In the genomic region with DNA sequence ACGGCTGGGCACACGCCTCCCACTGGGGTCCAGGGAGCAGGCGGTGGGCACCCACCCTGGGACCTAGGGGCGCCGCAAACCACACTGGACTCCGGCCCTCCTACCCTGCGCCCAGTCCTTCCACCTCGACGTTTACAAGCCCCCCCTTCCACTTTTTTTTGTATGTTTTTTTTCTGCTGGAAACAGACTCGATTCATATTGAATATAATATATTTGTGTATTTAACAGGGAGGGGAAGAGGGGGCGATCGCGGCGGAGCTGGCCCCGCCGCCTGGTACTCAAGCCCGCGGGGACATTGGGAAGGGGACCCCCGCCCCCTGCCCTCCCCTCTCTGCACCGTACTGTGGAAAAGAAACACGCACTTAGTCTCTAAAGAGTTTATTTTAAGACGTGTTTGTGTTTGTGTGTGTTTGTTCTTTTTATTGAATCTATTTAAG, we compare ENCODE assay signal across 1 cellular context.
TF ChIP-seq lines count a peak whose summit lies in the region.

No MANE protein-coding gene starts in this region.

TF ChIP-seq in A549, 52 proteins besides CTCF, POLR2A, EP300 and RAD21 (continued from another document):
- TF ChIP-seq, protein P1, sequence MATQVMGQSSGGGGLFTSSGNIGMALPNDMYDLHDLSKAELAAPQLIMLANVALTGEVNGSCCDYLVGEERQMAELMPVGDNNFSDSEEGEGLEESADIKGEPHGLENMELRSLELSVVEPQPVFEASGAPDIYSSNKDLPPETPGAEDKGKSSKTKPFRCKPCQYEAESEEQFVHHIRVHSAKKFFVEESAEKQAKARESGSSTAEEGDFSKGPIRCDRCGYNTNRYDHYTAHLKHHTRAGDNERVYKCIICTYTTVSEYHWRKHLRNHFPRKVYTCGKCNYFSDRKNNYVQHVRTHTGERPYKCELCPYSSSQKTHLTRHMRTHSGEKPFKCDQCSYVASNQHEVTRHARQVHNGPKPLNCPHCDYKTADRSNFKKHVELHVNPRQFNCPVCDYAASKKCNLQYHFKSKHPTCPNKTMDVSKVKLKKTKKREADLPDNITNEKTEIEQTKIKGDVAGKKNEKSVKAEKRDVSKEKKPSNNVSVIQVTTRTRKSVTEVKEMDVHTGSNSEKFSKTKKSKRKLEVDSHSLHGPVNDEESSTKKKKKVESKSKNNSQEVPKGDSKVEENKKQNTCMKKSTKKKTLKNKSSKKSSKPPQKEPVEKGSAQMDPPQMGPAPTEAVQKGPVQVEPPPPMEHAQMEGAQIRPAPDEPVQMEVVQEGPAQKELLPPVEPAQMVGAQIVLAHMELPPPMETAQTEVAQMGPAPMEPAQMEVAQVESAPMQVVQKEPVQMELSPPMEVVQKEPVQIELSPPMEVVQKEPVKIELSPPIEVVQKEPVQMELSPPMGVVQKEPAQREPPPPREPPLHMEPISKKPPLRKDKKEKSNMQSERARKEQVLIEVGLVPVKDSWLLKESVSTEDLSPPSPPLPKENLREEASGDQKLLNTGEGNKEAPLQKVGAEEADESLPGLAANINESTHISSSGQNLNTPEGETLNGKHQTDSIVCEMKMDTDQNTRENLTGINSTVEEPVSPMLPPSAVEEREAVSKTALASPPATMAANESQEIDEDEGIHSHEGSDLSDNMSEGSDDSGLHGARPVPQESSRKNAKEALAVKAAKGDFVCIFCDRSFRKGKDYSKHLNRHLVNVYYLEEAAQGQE (IDR thresholded peaks at IDR 0.05): no peak
- TF ChIP-seq ZFP36 (IDR thresholded peaks at IDR 0.05; ENCODE audit: borderline replicate concordance, partially characterized antibody) (no peak), NR3C1 (IDR thresholded peaks at IDR 0.05) (no peak), HOXB5 (CRISPR knock-in tag; IDR thresholded peaks at IDR 0.05) (no peak), POLR2AphosphoS2 (conservative IDR thresholded peaks at IDR 0.05; ENCODE audit: low read length) (no peak), CBX2 (IDR thresholded peaks at IDR 0.05; ENCODE audit: borderline replicate concordance, low read depth) (no peak), TFCP2L1 (CRISPR knock-in tag; IDR thresholded peaks at IDR 0.05) (no peak), TP53 (CRISPR knock-in tag; IDR thresholded peaks at IDR 0.05) (no peak), ESRRA (IDR thresholded peaks at IDR 0.05; ENCODE audit: borderline replicate concordance, low read length) (no peak), FOXS1 (CRISPR knock-in tag; IDR thresholded peaks at IDR 0.05) (no peak), RFX5 (IDR thresholded peaks at IDR 0.05) (no peak), RARB (CRISPR knock-in tag; IDR thresholded peaks at IDR 0.05) (no peak), CHD2 (IDR thresholded peaks at IDR 0.05; ENCODE audit: low read length, partially characterized antibody) (no peak), HOXB13 (CRISPR knock-in tag; IDR thresholded peaks at IDR 0.05; ENCODE audit: low read depth) (no peak)
- TF ChIP-seq, protein P2, sequence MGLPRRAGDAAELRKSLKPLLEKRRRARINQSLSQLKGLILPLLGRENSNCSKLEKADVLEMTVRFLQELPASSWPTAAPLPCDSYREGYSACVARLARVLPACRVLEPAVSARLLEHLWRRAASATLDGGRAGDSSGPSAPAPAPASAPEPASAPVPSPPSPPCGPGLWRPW (IDR thresholded peaks at IDR 0.05): no peak
- TF ChIP-seq, protein P3, sequence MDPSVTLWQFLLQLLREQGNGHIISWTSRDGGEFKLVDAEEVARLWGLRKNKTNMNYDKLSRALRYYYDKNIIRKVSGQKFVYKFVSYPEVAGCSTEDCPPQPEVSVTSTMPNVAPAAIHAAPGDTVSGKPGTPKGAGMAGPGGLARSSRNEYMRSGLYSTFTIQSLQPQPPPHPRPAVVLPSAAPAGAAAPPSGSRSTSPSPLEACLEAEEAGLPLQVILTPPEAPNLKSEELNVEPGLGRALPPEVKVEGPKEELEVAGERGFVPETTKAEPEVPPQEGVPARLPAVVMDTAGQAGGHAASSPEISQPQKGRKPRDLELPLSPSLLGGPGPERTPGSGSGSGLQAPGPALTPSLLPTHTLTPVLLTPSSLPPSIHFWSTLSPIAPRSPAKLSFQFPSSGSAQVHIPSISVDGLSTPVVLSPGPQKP (IDR thresholded peaks at IDR 0.05; ENCODE audit: low read depth, low read length): no peak
